10 cellular contexts compared by ENCODE assay signal in genomic region chr15:30043211-30043655, GRCh38.
DNase-seq lines count a peak whose midpoint lies in the region; ATAC-seq, FAIRE-seq and TF ChIP-seq lines count a peak whose summit lies in the region.
"Had no signal": no experiment of that assay in that cellular context is flagged by ENCODE, and none has a peak within 500 bp of the region (broad histone marks: within the 10 kb centered on the region; RNA-seq: fewer than 3 reads in every experiment).

No MANE protein-coding gene starts in this region.

- no peaks in the 10 kb centered on the region for H3K9me3 Mint-ChIP-seq in activated T-cell treated with anti-CD3 and anti-CD28 coated beads, Interleukin-2, amount 50 U/mL, for 24 hours

- H3K36me3 ChIP-seq in DND-41 (ENCODE audit: insufficient read depth, low read length) (no peaks in the 10 kb centered on the region), parathyroid adenoma (ENCODE audit: control insufficient read depth, insufficient read depth, low read length) (no peaks in the 10 kb centered on the region)

- DNase-seq in DND-41 (no peak), NCI-H526 treated with DMSO at 0.1 percent for 48 hours (lab: John Stamatoyannopoulos, UW) (peak; percentile 20), coronary artery (ENCODE audit: low spot score) (no peak), activated T-cell treated with anti-CD3 and anti-CD28 coated beads for 4 hours (no peak)
- DNase-seq in activated T-cell treated with anti-CD3 and anti-CD28 coated beads, Interleukin-2, amount 50 U/mL, for 24 hours = no peak
- DNase-seq: activated CD8-positive, alpha-beta memory T cell treated with anti-CD3 and anti-CD28 coated beads for 24 hours had no signal

- H4K20me1 ChIP-seq in DND-41 (ENCODE audit: insufficient read depth, low read length) = no peaks in the 10 kb centered on the region; the same call in 1 of the 2 replicates

- TF ChIP-seq CTCF in DND-41 (IDR thresholded peaks at IDR 0.05; ENCODE audit: borderline replicate concordance, extremely low read depth, low read length, poor library complexity, severe bottlenecking) = peak; percentile 18
- peak; percentile 14 for TF ChIP-seq CTCF in parathyroid adenoma (IDR thresholded peaks at IDR 0.05)
- TF ChIP-seq CTCF in coronary artery (IDR thresholded peaks at IDR 0.05) = no peak

- H3K27ac ChIP-seq in DND-41 (ENCODE audit: low read length) = no peak overlapping the region
- H3K27ac ChIP-seq in parathyroid adenoma = no peak overlapping the region
- H3K27ac ChIP-seq in coronary artery = no peak overlapping the region

- H3K79me2 ChIP-seq in DND-41 (ENCODE audit: insufficient read depth, low read length) (no peaks in the 10 kb centered on the region), parathyroid adenoma (no peaks in the 10 kb centered on the region)

- no peak overlapping the region for H2AFZ ChIP-seq in DND-41 (ENCODE audit: low read depth, low read length)
- peak overlapping the region; percentile 41 for H2AFZ ChIP-seq in parathyroid adenoma

- H3K27me3 Mint-ChIP-seq in activated T-cell treated with anti-CD3 and anti-CD28 coated beads, Interleukin-2, amount 50 U/mL, for 24 hours = peaks cover 21% of the 10 kb centered on the region

- H3K4me2 ChIP-seq in DND-41 (ENCODE audit: insufficient read depth, low read length) (no peak overlapping the region), parathyroid adenoma (ENCODE audit: low read length) (no peak overlapping the region)

- H3K4me1 ChIP-seq in DND-41 (ENCODE audit: insufficient read depth, low read length) (no peaks in the 10 kb centered on the region), parathyroid adenoma (no peaks in the 10 kb centered on the region)

- H3K4me1 Mint-ChIP-seq in activated T-cell treated with anti-CD3 and anti-CD28 coated beads, Interleukin-2, amount 50 U/mL, for 24 hours (ENCODE audit: low read depth) = no peaks in the 10 kb centered on the region

- H3K9me3 ChIP-seq in DND-41 (ENCODE audit: insufficient read depth, low read length, severe bottlenecking) (no peaks in the 10 kb centered on the region), parathyroid adenoma (ENCODE audit: control insufficient read depth, low read length) (no peaks in the 10 kb centered on the region)

- no peak overlapping the region for H3K4me3 Mint-ChIP-seq in activated T-cell treated with anti-CD3 and anti-CD28 coated beads, Interleukin-2, amount 50 U/mL, for 24 hours

- H3K4me3 ChIP-seq in DND-41 (ENCODE audit: low read depth in 1 of 2, low read length in 2 of 2) (no peak overlapping the region), parathyroid adenoma (ENCODE audit: low read depth, low read length) (no peak overlapping the region), coronary artery (no peak overlapping the region)

- ATAC-seq in DND-41 (ENCODE audit: insufficient read depth, low read depth) (no peak), GM21717 (IDR thresholded peaks at IDR 0.05; ENCODE audit: unreplicated experiment) (no peak)

- H3K36me3 Mint-ChIP-seq in activated T-cell treated with anti-CD3 and anti-CD28 coated beads, Interleukin-2, amount 50 U/mL, for 24 hours (ENCODE audit: low read depth) = no peaks in the 10 kb centered on the region

- no peak overlapping the region for H3K27ac Mint-ChIP-seq in activated T-cell treated with anti-CD3 and anti-CD28 coated beads, Interleukin-2, amount 50 U/mL, for 24 hours

- peaks cover 4% of the 10 kb centered on the region for H3K27me3 ChIP-seq in DND-41 (ENCODE audit: insufficient read depth, low read length, poor library complexity)
- no peaks in the 10 kb centered on the region for H3K27me3 ChIP-seq in parathyroid adenoma (ENCODE audit: control insufficient read depth, insufficient read depth, low read length)

- peak; percentile 39 for FAIRE-seq in endometrium (lab: Jason Lieb, UNC)
- FAIRE-seq: GM18507 had no signal

- no peak overlapping the region for H3K9ac ChIP-seq in DND-41 (ENCODE audit: low read depth, low read length)
- H3K9ac ChIP-seq in parathyroid adenoma = no peak overlapping the region
